ENCODE assay signal across 1 cellular context in the genomic region with DNA sequence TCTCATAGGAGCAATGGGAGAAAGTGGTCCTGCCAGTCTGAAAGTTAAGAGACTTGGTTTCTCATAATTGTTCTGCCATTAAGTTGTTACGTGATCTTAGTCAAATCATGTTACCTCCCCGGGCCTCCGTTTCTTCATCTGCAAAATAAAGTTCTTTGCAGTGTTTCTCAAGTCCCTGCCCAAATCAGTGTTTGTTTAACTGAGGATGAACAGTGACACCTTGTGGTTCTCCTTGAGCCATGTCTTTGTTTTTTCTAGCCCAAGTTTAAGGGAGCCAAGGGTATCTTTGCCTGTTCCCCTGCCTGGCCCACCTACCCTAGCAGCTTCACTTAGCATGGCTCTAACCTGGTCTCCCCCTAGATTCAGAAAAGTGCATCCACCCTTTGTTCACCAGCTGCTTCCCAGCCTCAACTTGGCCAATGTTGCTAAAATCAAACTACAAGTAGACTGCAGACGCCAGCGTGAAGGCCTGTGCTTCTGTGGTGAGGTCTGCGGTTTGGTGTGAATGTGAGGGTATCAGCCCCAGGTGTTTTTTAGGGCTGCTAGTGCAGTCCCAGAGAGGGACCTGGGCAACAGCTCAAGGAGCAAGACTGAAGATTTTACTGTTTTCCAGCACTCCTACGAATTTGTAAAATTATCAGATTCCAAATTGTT.
TF ChIP-seq lines count a peak whose summit lies in the region.

No MANE protein-coding gene starts in this region.

TF ChIP-seq in K562, 482 proteins besides CTCF, POLR2A, EP300 and RAD21 (continued from another document and continues in another):
- TF ChIP-seq NELFE (IDR thresholded peaks at IDR 0.05; ENCODE audit: insufficient read depth, insufficient read length) (no peak), ESRRB (CRISPR knock-in tag; IDR thresholded peaks at IDR 0.05; ENCODE audit: borderline replicate concordance) (no peak), FOXA3 (CRISPR knock-in tag; conservative IDR thresholded peaks at IDR 0.05 in 1 of 2, IDR thresholded peaks at IDR 0.05 in 1 of 2) (peak in 1 of 2 experiments; percentile 9; a peak in 1 of 4 replicates), CBX5 (IDR thresholded peaks at IDR 0.05; ENCODE audit: borderline replicate concordance, low read depth) (no peak), SMC3 (conservative IDR thresholded peaks at IDR 0.05; ENCODE audit: insufficient read depth, low read depth, low read length) (peak; percentile 81), ZC3H8 (IDR thresholded peaks at IDR 0.05) (no peak), ZNF140 (CRISPR knock-in tag; IDR thresholded peaks at IDR 0.05) (no peak), MAFK (IDR thresholded peaks at IDR 0.05; ENCODE audit: low read length) (0 out of 2 replicates have a peak, but pooled peaks have one; percentile 9), ZNF282 (CRISPR knock-in tag; IDR thresholded peaks at IDR 0.05) (no peak)
- TF ChIP-seq, protein P1, sequence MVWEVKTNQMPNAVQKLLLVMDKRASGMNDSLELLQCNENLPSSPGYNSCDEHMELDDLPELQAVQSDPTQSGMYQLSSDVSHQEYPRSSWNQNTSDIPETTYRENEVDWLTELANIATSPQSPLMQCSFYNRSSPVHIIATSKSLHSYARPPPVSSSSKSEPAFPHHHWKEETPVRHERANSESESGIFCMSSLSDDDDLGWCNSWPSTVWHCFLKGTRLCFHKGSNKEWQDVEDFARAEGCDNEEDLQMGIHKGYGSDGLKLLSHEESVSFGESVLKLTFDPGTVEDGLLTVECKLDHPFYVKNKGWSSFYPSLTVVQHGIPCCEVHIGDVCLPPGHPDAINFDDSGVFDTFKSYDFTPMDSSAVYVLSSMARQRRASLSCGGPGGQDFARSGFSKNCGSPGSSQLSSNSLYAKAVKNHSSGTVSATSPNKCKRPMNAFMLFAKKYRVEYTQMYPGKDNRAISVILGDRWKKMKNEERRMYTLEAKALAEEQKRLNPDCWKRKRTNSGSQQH (CRISPR knock-in tag; IDR thresholded peaks at IDR 0.05): 0 out of 2 replicates have a peak, but pooled peaks have one; percentile 36
- TF ChIP-seq, protein P2, sequence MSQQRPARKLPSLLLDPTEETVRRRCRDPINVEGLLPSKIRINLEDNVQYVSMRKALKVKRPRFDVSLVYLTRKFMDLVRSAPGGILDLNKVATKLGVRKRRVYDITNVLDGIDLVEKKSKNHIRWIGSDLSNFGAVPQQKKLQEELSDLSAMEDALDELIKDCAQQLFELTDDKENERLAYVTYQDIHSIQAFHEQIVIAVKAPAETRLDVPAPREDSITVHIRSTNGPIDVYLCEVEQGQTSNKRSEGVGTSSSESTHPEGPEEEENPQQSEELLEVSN (IDR thresholded peaks at IDR 0.05; ENCODE audit: borderline replicate concordance in 1 of 2, extremely low read depth in 1 of 2, insufficient read depth in 1 of 2, insufficient read length in 1 of 2, low read depth in 1 of 2, low read length in 1 of 2, poor library complexity in 1 of 2, severe bottlenecking in 1 of 2): no peak
- TF ChIP-seq, protein P3, sequence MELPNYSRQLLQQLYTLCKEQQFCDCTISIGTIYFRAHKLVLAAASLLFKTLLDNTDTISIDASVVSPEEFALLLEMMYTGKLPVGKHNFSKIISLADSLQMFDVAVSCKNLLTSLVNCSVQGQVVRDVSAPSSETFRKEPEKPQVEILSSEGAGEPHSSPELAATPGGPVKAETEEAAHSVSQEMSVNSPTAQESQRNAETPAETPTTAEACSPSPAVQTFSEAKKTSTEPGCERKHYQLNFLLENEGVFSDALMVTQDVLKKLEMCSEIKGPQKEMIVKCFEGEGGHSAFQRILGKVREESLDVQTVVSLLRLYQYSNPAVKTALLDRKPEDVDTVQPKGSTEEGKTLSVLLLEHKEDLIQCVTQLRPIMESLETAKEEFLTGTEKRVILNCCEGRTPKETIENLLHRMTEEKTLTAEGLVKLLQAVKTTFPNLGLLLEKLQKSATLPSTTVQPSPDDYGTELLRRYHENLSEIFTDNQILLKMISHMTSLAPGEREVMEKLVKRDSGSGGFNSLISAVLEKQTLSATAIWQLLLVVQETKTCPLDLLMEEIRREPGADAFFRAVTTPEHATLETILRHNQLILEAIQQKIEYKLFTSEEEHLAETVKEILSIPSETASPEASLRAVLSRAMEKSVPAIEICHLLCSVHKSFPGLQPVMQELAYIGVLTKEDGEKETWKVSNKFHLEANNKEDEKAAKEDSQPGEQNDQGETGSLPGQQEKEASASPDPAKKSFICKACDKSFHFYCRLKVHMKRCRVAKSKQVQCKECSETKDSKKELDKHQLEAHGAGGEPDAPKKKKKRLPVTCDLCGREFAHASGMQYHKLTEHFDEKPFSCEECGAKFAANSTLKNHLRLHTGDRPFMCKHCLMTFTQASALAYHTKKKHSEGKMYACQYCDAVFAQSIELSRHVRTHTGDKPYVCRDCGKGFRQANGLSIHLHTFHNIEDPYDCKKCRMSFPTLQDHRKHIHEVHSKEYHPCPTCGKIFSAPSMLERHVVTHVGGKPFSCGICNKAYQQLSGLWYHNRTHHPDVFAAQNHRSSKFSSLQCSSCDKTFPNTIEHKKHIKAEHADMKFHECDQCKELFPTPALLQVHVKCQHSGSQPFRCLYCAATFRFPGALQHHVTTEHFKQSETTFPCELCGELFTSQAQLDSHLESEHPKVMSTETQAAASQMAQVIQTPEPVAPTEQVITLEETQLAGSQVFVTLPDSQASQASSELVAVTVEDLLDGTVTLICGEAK (IDR thresholded peaks at IDR 0.05): peak; percentile 60
- TF ChIP-seq, protein P3 (CRISPR knock-in tag; IDR thresholded peaks at IDR 0.05): no peak
- TF ChIP-seq, protein P4, sequence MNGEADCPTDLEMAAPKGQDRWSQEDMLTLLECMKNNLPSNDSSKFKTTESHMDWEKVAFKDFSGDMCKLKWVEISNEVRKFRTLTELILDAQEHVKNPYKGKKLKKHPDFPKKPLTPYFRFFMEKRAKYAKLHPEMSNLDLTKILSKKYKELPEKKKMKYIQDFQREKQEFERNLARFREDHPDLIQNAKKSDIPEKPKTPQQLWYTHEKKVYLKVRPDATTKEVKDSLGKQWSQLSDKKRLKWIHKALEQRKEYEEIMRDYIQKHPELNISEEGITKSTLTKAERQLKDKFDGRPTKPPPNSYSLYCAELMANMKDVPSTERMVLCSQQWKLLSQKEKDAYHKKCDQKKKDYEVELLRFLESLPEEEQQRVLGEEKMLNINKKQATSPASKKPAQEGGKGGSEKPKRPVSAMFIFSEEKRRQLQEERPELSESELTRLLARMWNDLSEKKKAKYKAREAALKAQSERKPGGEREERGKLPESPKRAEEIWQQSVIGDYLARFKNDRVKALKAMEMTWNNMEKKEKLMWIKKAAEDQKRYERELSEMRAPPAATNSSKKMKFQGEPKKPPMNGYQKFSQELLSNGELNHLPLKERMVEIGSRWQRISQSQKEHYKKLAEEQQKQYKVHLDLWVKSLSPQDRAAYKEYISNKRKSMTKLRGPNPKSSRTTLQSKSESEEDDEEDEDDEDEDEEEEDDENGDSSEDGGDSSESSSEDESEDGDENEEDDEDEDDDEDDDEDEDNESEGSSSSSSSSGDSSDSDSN (IDR thresholded peaks at IDR 0.05; ENCODE audit: borderline replicate concordance in 1 of 2, low read depth in 2 of 2, low read length in 2 of 2): no peak
- TF ChIP-seq, protein P5, sequence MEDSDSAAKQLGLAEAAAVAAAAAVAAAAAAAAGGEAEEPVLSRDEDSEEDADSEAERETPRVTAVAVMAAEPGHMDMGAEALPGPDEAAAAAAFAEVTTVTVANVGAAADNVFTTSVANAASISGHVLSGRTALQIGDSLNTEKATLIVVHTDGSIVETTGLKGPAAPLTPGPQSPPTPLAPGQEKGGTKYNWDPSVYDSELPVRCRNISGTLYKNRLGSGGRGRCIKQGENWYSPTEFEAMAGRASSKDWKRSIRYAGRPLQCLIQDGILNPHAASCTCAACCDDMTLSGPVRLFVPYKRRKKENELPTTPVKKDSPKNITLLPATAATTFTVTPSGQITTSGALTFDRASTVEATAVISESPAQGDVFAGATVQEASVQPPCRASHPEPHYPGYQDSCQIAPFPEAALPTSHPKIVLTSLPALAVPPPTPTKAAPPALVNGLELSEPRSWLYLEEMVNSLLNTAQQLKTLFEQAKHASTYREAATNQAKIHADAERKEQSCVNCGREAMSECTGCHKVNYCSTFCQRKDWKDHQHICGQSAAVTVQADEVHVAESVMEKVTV (CRISPR knock-in tag; IDR thresholded peaks at IDR 0.05): peak; percentile 72
- TF ChIP-seq, protein P6, sequence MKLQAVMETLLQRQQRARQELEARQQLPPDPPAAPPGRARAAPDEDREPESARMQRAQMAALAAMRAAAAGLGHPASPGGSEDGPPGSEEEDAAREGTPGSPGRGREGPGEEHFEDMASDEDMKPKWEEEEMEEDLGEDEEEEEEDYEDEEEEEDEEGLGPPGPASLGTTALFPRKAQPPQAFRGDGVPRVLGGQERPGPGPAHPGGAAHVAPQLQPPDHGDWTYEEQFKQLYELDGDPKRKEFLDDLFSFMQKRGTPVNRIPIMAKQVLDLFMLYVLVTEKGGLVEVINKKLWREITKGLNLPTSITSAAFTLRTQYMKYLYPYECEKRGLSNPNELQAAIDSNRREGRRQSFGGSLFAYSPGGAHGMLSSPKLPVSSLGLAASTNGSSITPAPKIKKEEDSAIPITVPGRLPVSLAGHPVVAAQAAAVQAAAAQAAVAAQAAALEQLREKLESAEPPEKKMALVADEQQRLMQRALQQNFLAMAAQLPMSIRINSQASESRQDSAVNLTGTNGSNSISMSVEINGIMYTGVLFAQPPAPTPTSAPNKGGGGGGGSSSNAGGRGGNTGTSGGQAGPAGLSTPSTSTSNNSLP (IDR thresholded peaks at IDR 0.05; ENCODE audit: borderline replicate concordance, low read depth, low read length): no peak
- TF ChIP-seq, protein P7, sequence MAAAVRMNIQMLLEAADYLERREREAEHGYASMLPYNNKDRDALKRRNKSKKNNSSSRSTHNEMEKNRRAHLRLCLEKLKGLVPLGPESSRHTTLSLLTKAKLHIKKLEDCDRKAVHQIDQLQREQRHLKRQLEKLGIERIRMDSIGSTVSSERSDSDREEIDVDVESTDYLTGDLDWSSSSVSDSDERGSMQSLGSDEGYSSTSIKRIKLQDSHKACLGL (CRISPR knock-in tag; IDR thresholded peaks at IDR 0.05; ENCODE audit: borderline replicate concordance, poor library complexity, severe bottlenecking): no peak
- TF ChIP-seq, protein P8, sequence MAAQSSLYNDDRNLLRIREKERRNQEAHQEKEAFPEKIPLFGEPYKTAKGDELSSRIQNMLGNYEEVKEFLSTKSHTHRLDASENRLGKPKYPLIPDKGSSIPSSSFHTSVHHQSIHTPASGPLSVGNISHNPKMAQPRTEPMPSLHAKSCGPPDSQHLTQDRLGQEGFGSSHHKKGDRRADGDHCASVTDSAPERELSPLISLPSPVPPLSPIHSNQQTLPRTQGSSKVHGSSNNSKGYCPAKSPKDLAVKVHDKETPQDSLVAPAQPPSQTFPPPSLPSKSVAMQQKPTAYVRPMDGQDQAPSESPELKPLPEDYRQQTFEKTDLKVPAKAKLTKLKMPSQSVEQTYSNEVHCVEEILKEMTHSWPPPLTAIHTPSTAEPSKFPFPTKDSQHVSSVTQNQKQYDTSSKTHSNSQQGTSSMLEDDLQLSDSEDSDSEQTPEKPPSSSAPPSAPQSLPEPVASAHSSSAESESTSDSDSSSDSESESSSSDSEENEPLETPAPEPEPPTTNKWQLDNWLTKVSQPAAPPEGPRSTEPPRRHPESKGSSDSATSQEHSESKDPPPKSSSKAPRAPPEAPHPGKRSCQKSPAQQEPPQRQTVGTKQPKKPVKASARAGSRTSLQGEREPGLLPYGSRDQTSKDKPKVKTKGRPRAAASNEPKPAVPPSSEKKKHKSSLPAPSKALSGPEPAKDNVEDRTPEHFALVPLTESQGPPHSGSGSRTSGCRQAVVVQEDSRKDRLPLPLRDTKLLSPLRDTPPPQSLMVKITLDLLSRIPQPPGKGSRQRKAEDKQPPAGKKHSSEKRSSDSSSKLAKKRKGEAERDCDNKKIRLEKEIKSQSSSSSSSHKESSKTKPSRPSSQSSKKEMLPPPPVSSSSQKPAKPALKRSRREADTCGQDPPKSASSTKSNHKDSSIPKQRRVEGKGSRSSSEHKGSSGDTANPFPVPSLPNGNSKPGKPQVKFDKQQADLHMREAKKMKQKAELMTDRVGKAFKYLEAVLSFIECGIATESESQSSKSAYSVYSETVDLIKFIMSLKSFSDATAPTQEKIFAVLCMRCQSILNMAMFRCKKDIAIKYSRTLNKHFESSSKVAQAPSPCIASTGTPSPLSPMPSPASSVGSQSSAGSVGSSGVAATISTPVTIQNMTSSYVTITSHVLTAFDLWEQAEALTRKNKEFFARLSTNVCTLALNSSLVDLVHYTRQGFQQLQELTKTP (IDR thresholded peaks at IDR 0.05; ENCODE audit: low read depth in 1 of 2, partially characterized antibody in 2 of 2): no peak
